12 cellular contexts compared by ENCODE assay signal in genomic region chr17:41645371-41646063, GRCh38. TPM values are rescaled to one million over a fixed set of nuclear protein-coding genes. Genes with fewer than 3 reads are reported as not detected.
A peak's percentile ranks its signal among the peaks of the same experiment; 100 is the strongest.
DNase-seq lines count a peak whose midpoint lies in the region; ATAC-seq and TF ChIP-seq lines count a peak whose summit lies in the region.
"Had no signal": no experiment of that assay in that cellular context is flagged by ENCODE, and none has a peak within 500 bp of the region (broad histone marks: within the 10 kb centered on the region; RNA-seq: fewer than 3 reads in every experiment).

No MANE protein-coding gene starts in this region.

- H3K4me3 Mint-ChIP-seq in activated naive CD8-positive, alpha-beta T cell treated with anti-CD3 and anti-CD28 coated beads, Interleukin-2, amount 50 U/mL, for 24 hours, result no peak overlapping the region
- H3K4me3 Mint-ChIP-seq: neural progenitor cell had no signal

- peaks cover 8% of the 10 kb centered on the region for H3K4me1 Mint-ChIP-seq in activated naive CD8-positive, alpha-beta T cell treated with anti-CD3 and anti-CD28 coated beads, Interleukin-2, amount 50 U/mL, for 24 hours

- no peak overlapping the region for H3K4me2 ChIP-seq in PC-3 (ENCODE audit: low read length)
- H3K4me2 ChIP-seq: neural progenitor cell had no signal

- TF ChIP-seq CTCF in PC-3 (conservative IDR thresholded peaks at IDR 0.05; ENCODE audit: low read depth, low read length) (no peak), neutrophil (IDR thresholded peaks at IDR 0.05) (no peak), lower lobe of right lung (IDR thresholded peaks at IDR 0.05) (no peak)

- no TSS peak for BruUV-seq in PC-3 (replicated peaks; lab: Mats Ljungman, UMichigan)

- no peaks in the 10 kb centered on the region for H3K9me3 ChIP-seq in PC-3 (ENCODE audit: low read length)
- H3K9me3 ChIP-seq in neutrophil, result no peaks in the 10 kb centered on the region
- H3K9me3 ChIP-seq in lower lobe of right lung, result no peaks in the 10 kb centered on the region

- H3K9ac ChIP-seq in PC-3 (ENCODE audit: low read length), result peak overlapping the region; percentile 33; the same call in 1 of the 2 replicates
- H3K9ac ChIP-seq: neural progenitor cell had no signal

- ATAC-seq in PC-3 (no peak), lower lobe of right lung (no peak), HG02610 (IDR thresholded peaks at IDR 0.05; ENCODE audit: unreplicated experiment) (no peak)
- no peak for ATAC-seq in activated naive CD8-positive, alpha-beta T cell treated with anti-CD3 and anti-CD28 coated beads, Interleukin-2, amount 50 U/mL, for 24 hours

- H4K20me1 ChIP-seq in PC-3 (ENCODE audit: low read length), result no peaks in the 10 kb centered on the region

- H2AFZ ChIP-seq in PC-3 (ENCODE audit: low read length), result peak overlapping the region; percentile 43
- H2AFZ ChIP-seq: neural progenitor cell had no signal

- no peaks in the 10 kb centered on the region for H3K27me3 ChIP-seq in PC-3 (ENCODE audit: low read length)
- no peaks in the 10 kb centered on the region for H3K27me3 ChIP-seq in neutrophil
- no peaks in the 10 kb centered on the region for H3K27me3 ChIP-seq in lower lobe of right lung (ENCODE audit: low read depth)
- H3K27me3 ChIP-seq: neural progenitor cell had no signal

- peaks cover 6% of the 10 kb centered on the region for H3K4me1 ChIP-seq in PC-3 (ENCODE audit: insufficient read depth, low read length)
- H3K4me1 ChIP-seq in neutrophil (ENCODE audit: control insufficient read depth in 1 of 2, insufficient read depth in 1 of 2, low read depth in 1 of 2, low read length in 1 of 2), result peaks cover 30 to 33% of the 10 kb centered on the region in 2 experiments
- H3K4me1 ChIP-seq in lower lobe of right lung, result peaks cover 17% of the 10 kb centered on the region
- H3K4me1 ChIP-seq: neural progenitor cell had no signal

- no peak overlapping the region for H3K27ac Mint-ChIP-seq in activated naive CD8-positive, alpha-beta T cell treated with anti-CD3 and anti-CD28 coated beads, Interleukin-2, amount 50 U/mL, for 24 hours
- H3K27ac Mint-ChIP-seq: neural progenitor cell had no signal

- intact Hi-C loops in PC-3 (cut with micrococcal nuclease) (loop anchor here (10.0 kb wide), 1 partner anchor 241 kb away; no protein-coding TSS in a partner anchor), lower lobe of right lung (cut with DNase I) (no loop called here)

- H3F3A ChIP-seq in PC-3 (ENCODE audit: low read length, unreplicated experiment), result no peaks in the 10 kb centered on the region

- peaks cover 2% of the 10 kb centered on the region for H3K27me3 Mint-ChIP-seq in activated naive CD8-positive, alpha-beta T cell treated with anti-CD3 and anti-CD28 coated beads, Interleukin-2, amount 50 U/mL, for 24 hours

- H3K79me2 ChIP-seq in PC-3 (ENCODE audit: low read length), result no peaks in the 10 kb centered on the region

- H3K36me3 ChIP-seq in PC-3 (ENCODE audit: low read depth, low read length), result no peaks in the 10 kb centered on the region
- H3K36me3 ChIP-seq in neutrophil, result no peaks in the 10 kb centered on the region
- H3K36me3 ChIP-seq in lower lobe of right lung, result no peaks in the 10 kb centered on the region
- H3K36me3 ChIP-seq: neural progenitor cell had no signal

- H3K27ac ChIP-seq in PC-3 (ENCODE audit: low read length) (peak overlapping the region; percentile 56), neutrophil (peak overlapping the region; percentile 60), lower lobe of right lung (no peak overlapping the region)
- H3K27ac ChIP-seq: neural progenitor cell had no signal

- CTCF ChIA-PET in PC-3 (lab: Charles Lee), result interaction anchor here (0.9 kb wide), 1 partner anchor 97 kb away, joined by 4 read pairs; no protein-coding TSS in a partner anchor

- no peaks in the 10 kb centered on the region for H3K9me2 ChIP-seq in PC-3 (replicated peaks; ENCODE audit: low read length)

- POLR2A ChIA-PET in PC-3 (lab: Charles Lee; ENCODE audit: unreplicated experiment), result interaction anchor here (0.6 kb wide), 1 partner anchor 15 kb away, joined by 5 read pairs; no protein-coding TSS in a partner anchor

- H3K4me3 ChIP-seq in PC-3 (ENCODE audit: low read length), result no peak overlapping the region
- no peak overlapping the region for H3K4me3 ChIP-seq in neutrophil (ENCODE audit: low read depth in 1 of 2, low read length in 1 of 2)
- H3K4me3 ChIP-seq in lower lobe of right lung, result no peak overlapping the region
- H3K4me3 ChIP-seq: neural progenitor cell had no signal

- H3K36me3 Mint-ChIP-seq in activated naive CD8-positive, alpha-beta T cell treated with anti-CD3 and anti-CD28 coated beads, Interleukin-2, amount 50 U/mL, for 24 hours (ENCODE audit: low read depth), result no peaks in the 10 kb centered on the region
- H3K36me3 Mint-ChIP-seq: neural progenitor cell had no signal

- no peaks in the 10 kb centered on the region for H3K9me3 Mint-ChIP-seq in activated naive CD8-positive, alpha-beta T cell treated with anti-CD3 and anti-CD28 coated beads, Interleukin-2, amount 50 U/mL, for 24 hours
- H3K9me3 Mint-ChIP-seq: neural progenitor cell had no signal

- peak; percentile 59 for DNase-seq in Daoy (ENCODE audit: low read depth)
- no peak for DNase-seq in PC-3
- peak; percentile 45 for DNase-seq in dermis blood vessel endothelial cell
- no peak for DNase-seq in lower lobe of right lung
- DNase-seq in activated naive CD8-positive, alpha-beta T cell treated with anti-CD3 and anti-CD28 coated beads, Interleukin-2, amount 50 U/mL, for 24 hours, result no peak
- no peak for DNase-seq in SIG-M5 treated with dmso at 0.1 percent for 504 hours (lab: John Stamatoyannopoulos, UW; ENCODE audit: unreplicated experiment)
- DNase-seq: activated effector memory CD4-positive, alpha-beta T cell treated with Interleukin-2 at 50 U/mL for 16 hours; NCI-H1436 treated with DMSO at 0.1 percent for 48 hours; T-helper 1 cell had no signal

RNA-seq across cellular contexts. Expression of gene KRT17, which starts 21.1 kb away (rescaled TPM):
- total RNA-seq in Daoy (2014; rRNA removed; shearing (Covaris generic)), result 276 and 317 TPM in 2 replicates
- total RNA-seq in PC-3 (2014; rRNA removed) (92.1 and 115 TPM in 2 replicates), dermis blood vessel endothelial cell (2.0 and 3.7 TPM in 2 replicates), lower lobe of right lung (2.6 TPM)

RNA-seq across cellular contexts. Expression of gene KRT16, which starts 33.0 kb away (rescaled TPM):
- total RNA-seq in Daoy (2014; rRNA removed; shearing (Covaris generic)), result 1.0 TPM in 1 of 2 replicates, not detected in the other
- total RNA-seq in PC-3 (2014; rRNA removed), result 42.6 and 53.1 TPM in 2 replicates
- 0.28 and 0.51 TPM in 2 replicates for total RNA-seq in dermis blood vessel endothelial cell
- total RNA-seq in lower lobe of right lung, result not detected

RNA-seq across cellular contexts. Expression of gene EIF1, which starts 43.2 kb away (rescaled TPM):
- 78.2 and 85.4 TPM in 2 replicates for total RNA-seq in Daoy (2014; rRNA removed; shearing (Covaris generic))
- total RNA-seq in PC-3 (2014; rRNA removed) (88.7 and 95.9 TPM in 2 replicates), dermis blood vessel endothelial cell (93.3 and 128 TPM in 2 replicates), lower lobe of right lung (943 TPM)

RNA-seq across cellular contexts. Expression of gene KRT14, which starts 58.8 kb away (rescaled TPM):
- 0.63 and 1.4 TPM in 2 replicates for total RNA-seq in Daoy (2014; rRNA removed; shearing (Covaris generic))
- 0.15 TPM in 1 of 2 replicates, not detected in the other for total RNA-seq in PC-3 (2014; rRNA removed)
- total RNA-seq in dermis blood vessel endothelial cell, result 0.05 and 0.85 TPM in 2 replicates
- total RNA-seq in lower lobe of right lung, result not detected

Comparison
In these comparisons a context has a peak if more than half of its experiments do, and no peak if none do; other contexts are left out.
1. DNase-seq: peak in Daoy (single experiment) and dermis blood vessel endothelial cell (single experiment); none in PC-3 (single experiment), lower lobe of right lung (single experiment), activated naive CD8-positive, alpha-beta T cell treated with anti-CD3 and anti-CD28 coated beads, Interleukin-2, amount 50 U/mL, for 24 hours (single experiment) and SIG-M5 treated with dmso at 0.1 percent for 504 hours (single experiment).
2. RNA of gene KRT17, which starts 21.1 kb away (total RNA-seq): 276 to 317 TPM in Daoy and 92.1 to 115 TPM in PC-3; 2.0 to 3.7 TPM in dermis blood vessel endothelial cell and 2.6 TPM in lower lobe of right lung (single experiment); every median in the first group is over 10 times any median in the second.
3. RNA of gene KRT16, which starts 33.0 kb away (total RNA-seq): 42.6 to 53.1 TPM in PC-3; 1.0 TPM in Daoy, 0.28 to 0.51 TPM in dermis blood vessel endothelial cell and not detected in lower lobe of right lung (single experiment); every median in the first group is over 10 times any median in the second.